8 cellular contexts compared by ENCODE assay signal in the genomic region with DNA sequence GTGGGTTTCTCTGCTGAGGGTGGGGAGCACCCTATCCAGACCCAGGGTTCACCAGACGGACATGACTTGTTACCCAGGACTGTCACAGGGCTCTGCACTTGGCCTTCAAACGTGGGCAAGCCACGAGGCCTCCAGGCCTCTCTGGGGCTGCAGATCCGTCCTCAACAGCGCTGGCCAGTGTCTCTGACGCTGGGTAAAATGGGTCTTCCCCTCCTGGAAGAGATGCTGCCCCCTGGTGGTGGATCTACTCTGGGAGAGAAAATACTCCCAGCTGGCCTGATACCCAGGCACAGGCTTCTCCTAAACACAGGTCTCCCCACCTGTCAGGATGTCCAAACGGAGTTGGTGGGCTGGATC. TPM values are rescaled to one million over a fixed set of nuclear protein-coding genes. Genes with fewer than 3 reads are reported as not detected.
DNase-seq lines count a peak whose midpoint lies in the region; ATAC-seq and TF ChIP-seq lines count a peak whose summit lies in the region.

No MANE protein-coding gene starts in this region.

- peaks cover 4 to 47% of the 10 kb centered on the region in 2 donors for H3K4me1 ChIP-seq in left lung

- H3K36me3 ChIP-seq in left lung = peaks cover 0 to 20% of the 10 kb centered on the region in 2 donors

- H3K27ac ChIP-seq in cingulate gyrus (ENCODE audit: low read depth, low read length) (peak overlapping the region; percentile 41), left lung (peak overlapping the region in 1 of 2 donors; percentile 41)

- TF ChIP-seq CTCF in GM12864 (IDR thresholded peaks at IDR 0.05; ENCODE audit: low read depth, low read length, missing control alignments) = peak; percentile 83
- peak; percentile 76 to 92 for TF ChIP-seq CTCF in left lung (IDR thresholded peaks at IDR 0.05)

- H3K9me3 ChIP-seq in left lung = no peaks in the 10 kb centered on the region

- H3K27me3 ChIP-seq in left lung = no peaks in the 10 kb centered on the region

- DNase-seq in GM12864 (ENCODE audit: low read depth) (peak; percentile 34), NCI-H526 (lab: John Stamatoyannopoulos, UW) (peak; percentile 66 to 93), left lung (peak; percentile 80 to 83)
- DNase-seq in activated CD4-positive, alpha-beta T cell treated with anti-CD3 and anti-CD28 coated beads for 48 hours = peak; percentile 91
- peak; percentile 92 for DNase-seq in stimulated activated CD4-positive, alpha-beta T cell treated with anti-CD3 and anti-CD28 coated beads, Interleukin-4, amount 100 ng/mL, for 24 hours

- no peak overlapping the region for H3K4me3 ChIP-seq in GM12864 (ENCODE audit: low read depth, low read length)
- no peak overlapping the region for H3K4me3 ChIP-seq in left lung

- intact Hi-C loops in left lung (cut with DNase I) = no loop called here

- ATAC-seq in HG02981 (IDR thresholded peaks at IDR 0.05; ENCODE audit: unreplicated experiment) = peak; percentile 50
- peak; percentile 88 for ATAC-seq in left lung
- no peak for ATAC-seq in HG03196 (IDR thresholded peaks at IDR 0.05; ENCODE audit: unreplicated experiment)

RNA-seq across cellular contexts. Expression of a gene that starts 3.7 kb away (rescaled TPM):
- total RNA-seq in left lung = under 1 TPM; 0.24 to 0.26 TPM

RNA-seq across cellular contexts. Expression of a gene that starts 25.7 kb away (rescaled TPM):
- total RNA-seq in left lung = 100 to 1,000 TPM in 1 of 2 donors, 10 to 100 TPM in 1; 50.5 to 122 TPM

RNA-seq across cellular contexts. Expression of a gene that starts 51.6 kb away (rescaled TPM):
- 1 to 10 TPM; 4.7 to 6.8 TPM for total RNA-seq in left lung

Comparison
In these comparisons a context has a peak if more than half of its experiments do, and no peak if none do; other contexts are left out.
1. DNase-seq: peak in every context shown above with its lines; median percentile 92 in stimulated activated CD4-positive, alpha-beta T cell treated with anti-CD3 and anti-CD28 coated beads, Interleukin-4, amount 100 ng/mL, for 24 hours; 91 in activated CD4-positive, alpha-beta T cell treated with anti-CD3 and anti-CD28 coated beads for 48 hours; 82 in left lung; 80 in NCI-H526; 34 in GM12864.